Comparison of ENCODE assay signal across 16 cellular contexts in genomic region chr2:11168488-11168887, GRCh38. TPM values are rescaled to one million over a fixed set of nuclear protein-coding genes. Genes with fewer than 3 reads are reported as not detected.
DNase-seq lines count a peak whose midpoint lies in the region; ATAC-seq and TF ChIP-seq lines count a peak whose summit lies in the region.
"Had no signal": no experiment of that assay in that cellular context is flagged by ENCODE, and none has a peak within 500 bp of the region (broad histone marks: within the 10 kb centered on the region; RNA-seq: fewer than 3 reads in every experiment).

No MANE protein-coding gene starts in this region.

- no peaks in the 10 kb centered on the region for H3K27me3 Mint-ChIP-seq in H9 (ENCODE audit: low read depth)
- no peaks in the 10 kb centered on the region for H3K27me3 Mint-ChIP-seq in chondrocyte (ENCODE audit: low read depth)
- H3K27me3 Mint-ChIP-seq: B cell; CD4-positive, alpha-beta memory T cell had no signal

- no peaks in the 10 kb centered on the region for H4K20me1 ChIP-seq in H9 (ENCODE audit: control insufficient read depth, insufficient read depth, insufficient read length)

- no peak overlapping the region for H2BK5ac ChIP-seq in H9 (ENCODE audit: insufficient read length, low read length)
- no peak overlapping the region for H2BK5ac ChIP-seq in trophoblast cell (ENCODE audit: low read depth, low read length, poor library complexity)

- no peaks in the 10 kb centered on the region for H3K36me3 ChIP-seq in trophoblast cell (ENCODE audit: control insufficient read depth in 1 of 2, insufficient read depth in 2 of 2, low read length in 2 of 2)
- H3K36me3 ChIP-seq in stomach: peaks cover 0 to 6% (median 6%) of the 10 kb centered on the region in 4 donors

- H2AK5ac ChIP-seq in H9 (ENCODE audit: insufficient read length, low read length) (no peak overlapping the region), trophoblast cell (ENCODE audit: low read length) (no peak overlapping the region)

- H3K9me3 Mint-ChIP-seq in H9: no peaks in the 10 kb centered on the region
- H3K9me3 Mint-ChIP-seq in chondrocyte (ENCODE audit: low read depth): no peaks in the 10 kb centered on the region
- H3K9me3 Mint-ChIP-seq: CD4-positive, alpha-beta memory T cell had no signal

- no peak overlapping the region for H3K4ac ChIP-seq in H9 (ENCODE audit: low read depth, low read length)
- H3K4ac ChIP-seq in trophoblast cell (ENCODE audit: low read depth, low read length): no peak overlapping the region

- no peak overlapping the region for H4K12ac ChIP-seq in trophoblast cell (ENCODE audit: low read depth, low read length)

- H3K9ac ChIP-seq in H9 (ENCODE audit: extremely low read depth, insufficient read length, low read length) (no peak overlapping the region), trophoblast cell (ENCODE audit: low read length) (no peak overlapping the region)

- H3K18ac ChIP-seq in H9 (ENCODE audit: insufficient read length, low read depth, low read length) (no peak overlapping the region), trophoblast cell (ENCODE audit: low read length) (no peak overlapping the region)

- H4K91ac ChIP-seq in H9 (ENCODE audit: insufficient read length, low read depth, low read length): no peak overlapping the region
- H4K91ac ChIP-seq in trophoblast cell (ENCODE audit: low read depth, low read length): no peak overlapping the region

- H3K27ac Mint-ChIP-seq in H9 (peak overlapping the region; percentile 79 to 91 (median 89); a peak in 5 of 7 replicates), chondrocyte (ENCODE audit: unreplicated experiment) (no peak overlapping the region)
- H3K27ac Mint-ChIP-seq: B cell had no signal

- H3K4me1 ChIP-seq in H9 (ENCODE audit: insufficient read depth, low read length) (no peaks in the 10 kb centered on the region), trophoblast cell (ENCODE audit: control insufficient read depth in 1 of 2, insufficient read depth in 2 of 2, low read length in 2 of 2) (peaks cover 4% of the 10 kb centered on the region in 2 experiments), stomach (peaks cover 0 to 4% (median 0%) of the 10 kb centered on the region in 4 donors)

- H3K27me3 ChIP-seq in H9 (ENCODE audit: insufficient read depth, low read length) (no peaks in the 10 kb centered on the region), trophoblast cell (ENCODE audit: insufficient read depth, low read length) (no peaks in the 10 kb centered on the region), stomach (no peaks in the 10 kb centered on the region)

- H2BK12ac ChIP-seq in H9 (ENCODE audit: insufficient read length, low read depth, low read length) (no peak overlapping the region), trophoblast cell (ENCODE audit: low read length) (no peak overlapping the region)

- WGBS in H9 (ENCODE audit: extremely low coverage, insufficient read length, low lambda C conversion rate): no CpG with 5 or more reads among the region's 9 CpGs
- WGBS in trophoblast cell (ENCODE audit: extremely low coverage, insufficient coverage, insufficient read length): no CpG with 5 or more reads among the region's 9 CpGs
- 83 to 89% (median 87%) methylated on average over 9 of the region's 9 CpGs for WGBS in stomach, 5 donors

- no peaks in the 10 kb centered on the region for H3K79me2 ChIP-seq in H9 (ENCODE audit: insufficient read depth, low read length)
- no peaks in the 10 kb centered on the region for H3K79me2 ChIP-seq in trophoblast cell (ENCODE audit: control insufficient read depth, insufficient read depth, low read length, poor library complexity)

- H3K4me1 Mint-ChIP-seq in H9 (peaks cover 8 to 15% of the 10 kb centered on the region in 2 experiments), chondrocyte (ENCODE audit: low read depth) (peaks cover 17% of the 10 kb centered on the region)
- H3K4me1 Mint-ChIP-seq: B cell had no signal

- intact Hi-C loops in stomach (cut with DNase I; ENCODE audit: low total_unique reads): no loop called here

- H3K23ac ChIP-seq in H9 (ENCODE audit: insufficient read length, low read depth, low read length): no peak overlapping the region
- no peak overlapping the region for H3K23ac ChIP-seq in trophoblast cell (ENCODE audit: low read length)

- H3K79me1 ChIP-seq in H9 (ENCODE audit: insufficient read depth, low read depth, low read length, poor library complexity, severe bottlenecking) (no peaks in the 10 kb centered on the region), trophoblast cell (ENCODE audit: low read length) (peaks cover 2% of the 10 kb centered on the region)

- no peak overlapping the region for H4K5ac ChIP-seq in H9 (ENCODE audit: insufficient read length, low read depth, low read length)

- H3K36me3 Mint-ChIP-seq in H9 (ENCODE audit: insufficient read depth in 1 of 3, low read depth in 3 of 3) (no peaks in the 10 kb centered on the region; a peak in 1 of 7 replicates), chondrocyte (ENCODE audit: low read depth) (peaks cover 1% of the 10 kb centered on the region)

- H3K23me2 ChIP-seq in H9 (ENCODE audit: insufficient read length, low read depth, low read length, poor library complexity, severe bottlenecking): no peaks in the 10 kb centered on the region

- TF ChIP-seq POLR2A in stomach (IDR thresholded peaks at IDR 0.05): no peak

- no peak overlapping the region for H2BK15ac ChIP-seq in H9 (ENCODE audit: low read depth, low read length)

- H3K14ac ChIP-seq in H9 (ENCODE audit: insufficient read depth, low read length) (no peak overlapping the region), trophoblast cell (ENCODE audit: low read length) (no peak overlapping the region)

- H4K8ac ChIP-seq in H9 (replicated peaks; ENCODE audit: insufficient read length, low read depth, low read length) (no peak overlapping the region), trophoblast cell (ENCODE audit: low read depth, low read length) (no peak overlapping the region)

- H2BK20ac ChIP-seq in H9 (ENCODE audit: low read depth, low read length, poor library complexity, severe bottlenecking): no peak overlapping the region

- TF ChIP-seq CTCF in H9 (conservative IDR thresholded peaks at IDR 0.05) (no peak), chondrocyte (IDR thresholded peaks at IDR 0.05) (no peak), stomach (IDR thresholded peaks at IDR 0.05) (no peak)

- ATAC-seq in SK-N-SH treated with all-trans-retinoic acid at 6 μM for 48 hours (peak; percentile 37), GM19351 (IDR thresholded peaks at IDR 0.05; ENCODE audit: unreplicated experiment) (no peak)

- H3K4me3 Mint-ChIP-seq in H9: no peak overlapping the region
- H3K4me3 Mint-ChIP-seq in chondrocyte (ENCODE audit: unreplicated experiment): no peak overlapping the region
- H3K4me3 Mint-ChIP-seq: B cell; CD4-positive, alpha-beta memory T cell had no signal

- H3K56ac ChIP-seq in H9 (ENCODE audit: insufficient read length, low read depth, low read length): no peak overlapping the region

- no peak overlapping the region for H2BK120ac ChIP-seq in H9 (ENCODE audit: low read depth, low read length, poor library complexity, severe bottlenecking)
- peak overlapping the region; percentile 17 for H2BK120ac ChIP-seq in trophoblast cell (ENCODE audit: insufficient read depth, low read length, poor library complexity)

- H3K4me3 ChIP-seq in trophoblast cell (ENCODE audit: low read depth, low read length) (no peak overlapping the region), stomach (no peak overlapping the region)

- H3K4me2 ChIP-seq in H9 (ENCODE audit: insufficient read depth, insufficient read length, low read length) (no peak overlapping the region), trophoblast cell (ENCODE audit: low read length) (no peak overlapping the region)

- TF ChIP-seq EP300 in stomach (IDR thresholded peaks at IDR 0.05): no peak

- no peaks in the 10 kb centered on the region for H3K9me3 ChIP-seq in H9 (ENCODE audit: control insufficient read depth, low read depth, low read length)
- H3K9me3 ChIP-seq in trophoblast cell (ENCODE audit: insufficient read depth, low read depth, low read length): no peaks in the 10 kb centered on the region
- H3K9me3 ChIP-seq in stomach: no peaks in the 10 kb centered on the region

- DNase-seq in H9 (no peak), chondrocyte (ENCODE audit: low spot score) (peak; percentile 74), trophoblast cell (no peak), stomach (no peak), NCI-H2029 treated with DMSO at 0.1 percent for 48 hours (lab: John Stamatoyannopoulos, UW) (no peak)
- DNase-seq: CD4-positive, alpha-beta memory T cell; DMS79; GDM1; Karpas-422; MM.1S; NCI-H1436; NCI-H226; NCI-H69 had no signal

- H2AFZ ChIP-seq in H9 (ENCODE audit: low read length) (no peak overlapping the region), trophoblast cell (ENCODE audit: insufficient read depth, low read length, poor library complexity) (no peak overlapping the region)

- no peak overlapping the region for H3T11ph ChIP-seq in H9 (ENCODE audit: low read length)

- no peak overlapping the region for H3K27ac ChIP-seq in H9 (ENCODE audit: insufficient read length, low read depth, low read length)
- no peak overlapping the region for H3K27ac ChIP-seq in trophoblast cell (ENCODE audit: low read depth, low read length)
- no peak overlapping the region for H3K27ac ChIP-seq in stomach

TF ChIP-seq in SK-N-SH treated with all-trans-retinoic acid at 6 μM for 48 hours, 23 proteins besides CTCF, POLR2A, EP300 and RAD21:
- TF ChIP-seq ISL1 (CRISPR knock-in tag; IDR thresholded peaks at IDR 0.05): no peak

RNA-seq across cellular contexts. Expression of gene SLC66A3, which starts 13.2 kb away (rescaled TPM):
- 13.3 and 14.5 TPM in 2 replicates for total RNA-seq in H9 (2021)
- 25.8 to 29.3 TPM (median 28.0 TPM) in 3 replicates for total RNA-seq in chondrocyte
- polyA plus RNA-seq in trophoblast cell (2013): 18.5 and 18.7 TPM in 2 replicates
- total RNA-seq in stomach: 10 to 100 TPM in 4 of 5 donors, not detected in 1; 22.9 to 55.1 (median 32.3) TPM
- 10 to 100 TPM; 12.1 to 18.5 (median 14.7) TPM for polyA plus RNA-seq in stomach
